17 cellular contexts compared by ENCODE assay signal in the genomic region with DNA sequence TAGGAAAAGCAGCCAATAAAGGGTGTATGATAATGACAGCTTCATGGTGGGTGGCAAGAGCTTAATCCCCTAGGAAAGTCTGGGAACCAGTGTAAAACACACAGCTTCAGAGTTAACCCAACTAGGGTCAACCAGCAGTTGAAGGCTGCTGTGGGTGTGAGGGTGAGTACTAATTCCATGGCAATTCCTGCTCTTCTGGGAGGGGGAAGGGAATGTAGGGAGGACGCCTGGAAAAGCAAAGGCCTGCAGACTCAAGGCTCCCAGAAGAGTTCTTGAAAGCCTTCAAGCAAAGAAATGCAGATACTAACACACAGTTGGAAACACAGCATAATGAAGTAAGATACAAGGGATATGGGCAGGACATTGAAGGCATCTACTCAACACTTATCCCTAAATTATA. TPM values are rescaled to one million over a fixed set of nuclear protein-coding genes. Genes with fewer than 3 reads are reported as not detected.
A peak's percentile ranks its signal among the peaks of the same experiment; 100 is the strongest.
DNase-seq lines count a peak whose midpoint lies in the region; ATAC-seq, FAIRE-seq and TF ChIP-seq lines count a peak whose summit lies in the region.
"Had no signal": no experiment of that assay in that cellular context is flagged by ENCODE, and none has a peak within 500 bp of the region (broad histone marks: within the 10 kb centered on the region; RNA-seq: fewer than 3 reads in every experiment).

No MANE protein-coding gene starts in this region.

- no peak for DNase-seq in D721Med (ENCODE audit: insufficient read length, low spot score)
- no peak for DNase-seq in ascending aorta (ENCODE audit: low spot score in 2 of 2)
- peak; percentile 10 for DNase-seq in iPS-NIHi11 (ENCODE audit: low spot score)
- no peak for DNase-seq in substantia nigra (lab: John Stamatoyannopoulos, UW)
- DNase-seq in hepatic stellate cell (ENCODE audit: low spot score), result no peak
- no peak for DNase-seq in LoVo (ENCODE audit: low spot score)
- DNase-seq in AG08396 (ENCODE audit: low spot score), result no peak
- DNase-seq: EL, MV-4-11, NCI-H1105 treated with DMSO at 0.1 percent for 48 hours, NCI-H2171, NCI-H524 treated with DMSO at 0.1 percent for 48 hours, NCI-H82, Peyer's patch had no signal

- intact Hi-C loops in ascending aorta (cut with DNase I), result no loop called here

- peak overlapping the region; percentile 59 to 67 for H3K27ac ChIP-seq in ascending aorta
- peak overlapping the region; percentile 35 for H3K27ac ChIP-seq in substantia nigra (ENCODE audit: low read depth, low read length, poor library complexity, severe bottlenecking)
- H3K27ac ChIP-seq: Peyer's patch had no signal

- H3K27me3 ChIP-seq in ascending aorta, result no peaks in the 10 kb centered on the region
- H3K27me3 ChIP-seq: Peyer's patch had no signal

- TF ChIP-seq CTCF in D721Med (IDR thresholded peaks at IDR 0.05; ENCODE audit: insufficient read depth, missing control alignments) (no peak), ascending aorta (IDR thresholded peaks at IDR 0.05) (no peak)

- ATAC-seq in GM18907 (IDR thresholded peaks at IDR 0.05; ENCODE audit: unreplicated experiment), result no peak
- ATAC-seq: HCT116 had no signal

- H3K36me3 ChIP-seq in ascending aorta, result no peaks in the 10 kb centered on the region
- H3K36me3 ChIP-seq: Peyer's patch had no signal

- no peaks in the 10 kb centered on the region for H3K9me3 ChIP-seq in ascending aorta
- H3K9me3 ChIP-seq: Peyer's patch had no signal

- no peak overlapping the region for H3K4me3 ChIP-seq in ascending aorta
- H3K4me3 ChIP-seq: Peyer's patch had no signal

- peaks cover 6 to 38% of the 10 kb centered on the region in 2 donors for H3K4me1 ChIP-seq in ascending aorta
- H3K4me1 ChIP-seq: Peyer's patch had no signal

- peak; percentile 48 for FAIRE-seq in D721Med (lab: Jason Lieb, UNC)

RNA-seq across cellular contexts. Expression of a gene that starts 28.1 kb away (rescaled TPM):
- total RNA-seq in ascending aorta, result 20.5 TPM
- total RNA-seq: B cell had no signal
